Comparison of ENCODE assay signal across 11 cellular contexts in genomic region chr13:34913040-34913439, GRCh38. TPM values are rescaled to one million over a fixed set of nuclear protein-coding genes. Genes with fewer than 3 reads are reported as not detected.
DNase-seq lines count a peak whose midpoint lies in the region; TF ChIP-seq lines count a peak whose summit lies in the region.
"Had no signal": no experiment of that assay in that cellular context is flagged by ENCODE, and none has a peak within 500 bp of the region (broad histone marks: within the 10 kb centered on the region; RNA-seq: fewer than 3 reads in every experiment).

No MANE protein-coding gene starts in this region.

- H2AFZ ChIP-seq in H9 (ENCODE audit: low read length) (no peak overlapping the region), neuronal stem cell (ENCODE audit: low read length) (no peak overlapping the region)

- H3K27ac Mint-ChIP-seq in H9: peak overlapping the region in 2 of 3 experiments; percentile 46 to 92; a peak in 4 of 7 replicates
- H3K27ac Mint-ChIP-seq: T-helper 1 cell treated with Interleukin-12 subunit alpha and Interleukin-12 subunit beta and Interleukin-4 antibody, amounts not matched to agents 30 μg/mL and 1 μg/mL, for 36 hours had no signal

- H3K4me1 ChIP-seq in H9 (ENCODE audit: insufficient read depth, low read length): peaks cover 27% of the 10 kb centered on the region; the same call in 1 of the 2 replicates
- H3K4me1 ChIP-seq in neuronal stem cell (ENCODE audit: control insufficient read depth in 2 of 2, insufficient read depth in 1 of 2, low read depth in 1 of 2, low read length in 2 of 2): peaks cover 2% of the 10 kb centered on the region in 2 donors

- H3K56ac ChIP-seq in H9 (ENCODE audit: insufficient read length, low read depth, low read length): no peak overlapping the region

- H3K27me3 ChIP-seq in H9 (ENCODE audit: insufficient read depth, low read length) (no peaks in the 10 kb centered on the region), neuronal stem cell (ENCODE audit: control insufficient read depth in 3 of 3, insufficient read depth in 3 of 3, low read depth in 1 of 3, low read length in 3 of 3) (no peaks in the 10 kb centered on the region)

- no peaks in the 10 kb centered on the region for H3K36me3 ChIP-seq in neuronal stem cell (replicated peaks in 1 of 2; ENCODE audit: control insufficient read depth in 2 of 2, insufficient read depth in 2 of 2, low read length in 2 of 2)

- H3K4ac ChIP-seq in H9 (ENCODE audit: low read depth, low read length): no peak overlapping the region
- no peak overlapping the region for H3K4ac ChIP-seq in neuronal stem cell (ENCODE audit: low read length)

- peaks cover 53 to 62% of the 10 kb centered on the region in 2 experiments for H3K4me1 Mint-ChIP-seq in H9
- H3K4me1 Mint-ChIP-seq: central memory CD8-positive, alpha-beta T cell had no signal

- no peak overlapping the region for H3T11ph ChIP-seq in H9 (ENCODE audit: low read length)

- H4K20me1 ChIP-seq in H9 (ENCODE audit: control insufficient read depth, insufficient read depth, insufficient read length): no peaks in the 10 kb centered on the region

- H3K79me1 ChIP-seq in H9 (ENCODE audit: insufficient read depth, low read depth, low read length, poor library complexity, severe bottlenecking): no peaks in the 10 kb centered on the region
- no peaks in the 10 kb centered on the region for H3K79me1 ChIP-seq in neuronal stem cell (ENCODE audit: low read depth, low read length)

- no peak overlapping the region for H2BK20ac ChIP-seq in H9 (ENCODE audit: low read depth, low read length, poor library complexity, severe bottlenecking)

- no peaks in the 10 kb centered on the region for H3K23me2 ChIP-seq in H9 (ENCODE audit: insufficient read length, low read depth, low read length, poor library complexity, severe bottlenecking)

- no peak overlapping the region for H4K5ac ChIP-seq in H9 (ENCODE audit: insufficient read length, low read depth, low read length)

- no peak overlapping the region for H4K8ac ChIP-seq in H9 (replicated peaks; ENCODE audit: insufficient read length, low read depth, low read length)
- no peak overlapping the region for H4K8ac ChIP-seq in neuronal stem cell (ENCODE audit: low read depth, low read length)

- H4K91ac ChIP-seq in H9 (ENCODE audit: insufficient read length, low read depth, low read length): no peak overlapping the region
- no peak overlapping the region for H4K91ac ChIP-seq in neuronal stem cell (ENCODE audit: low read depth, low read length, poor library complexity)

- no peaks in the 10 kb centered on the region for H3K79me2 ChIP-seq in H9 (ENCODE audit: insufficient read depth, low read length)

- no peaks in the 10 kb centered on the region for H3K9me3 Mint-ChIP-seq in H9

- H2BK15ac ChIP-seq in H9 (ENCODE audit: low read depth, low read length) (no peak overlapping the region), neuronal stem cell (ENCODE audit: low read length) (no peak overlapping the region)

- H3K27me3 Mint-ChIP-seq in H9 (ENCODE audit: low read depth): no peaks in the 10 kb centered on the region
- H3K27me3 Mint-ChIP-seq: central memory CD8-positive, alpha-beta T cell had no signal

- H3K14ac ChIP-seq in H9 (ENCODE audit: insufficient read depth, low read length) (no peak overlapping the region), neuronal stem cell (ENCODE audit: low read length) (no peak overlapping the region)

- DNase-seq in H9 (peak; percentile 76), NAMALWA (ENCODE audit: low spot score) (peak; percentile 19), astrocyte of the spinal cord (ENCODE audit: low read depth, low spot score) (peak; percentile 1), neuronal stem cell (ENCODE audit: low spot score) (peak; percentile 27), NCI-H2196 (lab: John Stamatoyannopoulos, UW; ENCODE audit: unreplicated experiment) (no peak), NCI-H526 treated with DMSO at 0.1 percent for 48 hours (lab: John Stamatoyannopoulos, UW) (no peak), NCI-H524 treated with DMSO at 0.1 percent for 48 hours (lab: John Stamatoyannopoulos, UW) (no peak)
- DNase-seq: HCEC 1CT; stimulated activated CD4-positive, alpha-beta T cell treated with anti-CD3 and anti-CD28 coated beads, Interleukin-1b, Interleukin-23, amount 100 ng/mL, for 48 hours had no signal

- no peak overlapping the region for H3K4me3 Mint-ChIP-seq in H9
- H3K4me3 Mint-ChIP-seq: central memory CD8-positive, alpha-beta T cell; T-helper 1 cell treated with Interleukin-12 subunit alpha and Interleukin-12 subunit beta and Interleukin-4 antibody, amounts not matched to agents 30 μg/mL and 1 μg/mL, for 36 hours had no signal

- in situ Hi-C loops in astrocyte of the spinal cord (cut with HindIII; ENCODE audit: low sequenced_read_pairs): no loop called here

- H3K4me2 ChIP-seq in H9 (ENCODE audit: insufficient read depth, insufficient read length, low read length) (no peak overlapping the region), neuronal stem cell (ENCODE audit: insufficient read depth, low read length, poor library complexity, severe bottlenecking) (no peak overlapping the region)

- WGBS in H9 (ENCODE audit: extremely low coverage, insufficient read length, low lambda C conversion rate): no CpG with 5 or more reads among the region's 6 CpGs
- WGBS in neuronal stem cell (ENCODE audit: extremely low coverage in 2 of 2, insufficient read length in 2 of 2, insufficient replicate concordance in 1 of 2), 2 donors: no CpG with 5 or more reads among the region's 6 CpGs

- H2BK120ac ChIP-seq in H9 (ENCODE audit: low read depth, low read length, poor library complexity, severe bottlenecking) (no peak overlapping the region), neuronal stem cell (ENCODE audit: low read depth, low read length) (no peak overlapping the region)

- H3K9me3 ChIP-seq in H9 (ENCODE audit: control insufficient read depth, low read depth, low read length) (no peaks in the 10 kb centered on the region), neuronal stem cell (replicated peaks in 1 of 2; ENCODE audit: control insufficient read depth in 2 of 2, insufficient read depth in 1 of 2, low read depth in 1 of 2, low read length in 2 of 2) (no peaks in the 10 kb centered on the region)

- H3K9ac ChIP-seq in H9 (ENCODE audit: extremely low read depth, insufficient read length, low read length) (no peak overlapping the region), neuronal stem cell (ENCODE audit: low read depth, low read length, poor library complexity) (no peak overlapping the region)

- H2BK12ac ChIP-seq in H9 (ENCODE audit: insufficient read length, low read depth, low read length) (no peak overlapping the region), neuronal stem cell (ENCODE audit: low read length) (no peak overlapping the region)

- no peak overlapping the region for H2BK5ac ChIP-seq in H9 (ENCODE audit: insufficient read length, low read length)
- no peak overlapping the region for H2BK5ac ChIP-seq in neuronal stem cell (ENCODE audit: low read length)

- TF ChIP-seq CTCF in H9 (conservative IDR thresholded peaks at IDR 0.05) (no peak), astrocyte of the spinal cord (IDR thresholded peaks at IDR 0.05; ENCODE audit: low read depth, low read length) (no peak)

- H3K18ac ChIP-seq in H9 (ENCODE audit: insufficient read length, low read depth, low read length) (no peak overlapping the region), neuronal stem cell (ENCODE audit: low read length) (no peak overlapping the region)

- H3K23ac ChIP-seq in H9 (ENCODE audit: insufficient read length, low read depth, low read length): no peak overlapping the region
- H3K23ac ChIP-seq in neuronal stem cell (ENCODE audit: low read depth, low read length, poor library complexity): no peak overlapping the region

- H3K27ac ChIP-seq in H9 (ENCODE audit: insufficient read length, low read depth, low read length): no peak overlapping the region
- no peak overlapping the region for H3K27ac ChIP-seq in neuronal stem cell (replicated peaks; ENCODE audit: low read length)

- H2AK5ac ChIP-seq in H9 (ENCODE audit: insufficient read length, low read length) (no peak overlapping the region), neuronal stem cell (ENCODE audit: low read depth, low read length) (no peak overlapping the region)

- H3K36me3 Mint-ChIP-seq in H9 (ENCODE audit: insufficient read depth in 1 of 3, low read depth in 3 of 3): no peaks in the 10 kb centered on the region; a peak in 1 of 7 replicates

- H3K4me3 ChIP-seq in astrocyte of the spinal cord (ENCODE audit: low read depth, low read length) (no peak overlapping the region), neuronal stem cell (ENCODE audit: low read length in 2 of 2) (no peak overlapping the region)

RNA-seq across cellular contexts. Expression of gene NBEA, which starts 29.0 kb away (rescaled TPM):
- total RNA-seq in H9 (2021): 16.3 and 17.3 TPM in 2 replicates
- polyA plus RNA-seq in neuronal stem cell (2013, experiment 1 of 2): 7.3 TPM
- polyA plus RNA-seq in neuronal stem cell (2013, experiment 2 of 2): 7.4 TPM

Comparison
In these comparisons a context has a peak if more than half of its experiments do, and no peak if none do; other contexts are left out.
1. DNase-seq: peak in H9 (single experiment), NAMALWA (single experiment), astrocyte of the spinal cord (single experiment) and neuronal stem cell (single experiment); none in NCI-H2196 (single experiment), NCI-H526 treated with DMSO at 0.1 percent for 48 hours (single experiment) and NCI-H524 treated with DMSO at 0.1 percent for 48 hours (single experiment).